Comparison of ENCODE assay signal across 1 cellular context in genomic region chr6:81051952-81052351, GRCh38.
TF ChIP-seq lines count a peak whose summit lies in the region.

No MANE protein-coding gene starts in this region.

TF ChIP-seq in H1, 55 proteins besides CTCF, POLR2A, EP300 and RAD21:
- TF ChIP-seq CTBP2 (IDR thresholded peaks at IDR 0.05; ENCODE audit: borderline replicate concordance, insufficient read depth, insufficient read length, low read length) = no peak
- no peak for TF ChIP-seq CHD7 (IDR thresholded peaks at IDR 0.05; ENCODE audit: insufficient replicate concordance, low read length)
- TF ChIP-seq SIX5 (IDR thresholded peaks at IDR 0.05; ENCODE audit: low read depth, low read length) = no peak
- no peak for TF ChIP-seq POLR2AphosphoS5 (IDR thresholded peaks at IDR 0.05; ENCODE audit: low read depth, low read length)
- TF ChIP-seq KDM1A (IDR thresholded peaks at IDR 0.05; ENCODE audit: borderline replicate concordance, low read length) = no peak
- no peak for TF ChIP-seq TCF12 (IDR thresholded peaks at IDR 0.05; ENCODE audit: low read depth, low read length)
- no peak for TF ChIP-seq SP2 (IDR thresholded peaks at IDR 0.05; ENCODE audit: low read length)
- no peak for TF ChIP-seq SAP30 (IDR thresholded peaks at IDR 0.05; ENCODE audit: insufficient read depth, insufficient replicate concordance, low read length)
- TF ChIP-seq MAX (IDR thresholded peaks at IDR 0.05) = no peak
- no peak for TF ChIP-seq SRF (IDR thresholded peaks at IDR 0.05; ENCODE audit: low read depth, low read length)
- no peak for TF ChIP-seq SP1 (IDR thresholded peaks at IDR 0.05; ENCODE audit: low read depth, low read length)
- TF ChIP-seq CBX8 (IDR thresholded peaks at IDR 0.05; ENCODE audit: borderline replicate concordance, low read depth, low read length) = no peak
- no peak for TF ChIP-seq GTF2F1 (IDR thresholded peaks at IDR 0.05; ENCODE audit: borderline replicate concordance, low read depth, low read length)
